ENCODE assay signal across 32 cellular contexts in genomic region chr6:164439331-164439730, GRCh38.
"Had no signal": no experiment of that assay in that cellular context is flagged by ENCODE, and none has a peak within 500 bp of the region (broad histone marks: within the 10 kb centered on the region; RNA-seq: fewer than 3 reads in every experiment).

No MANE protein-coding gene starts in this region.

- H3K36me3 ChIP-seq: MG63 had no signal

- H3K4me3 ChIP-seq: MG63 had no signal

- DNase-seq: Karpas-422, Kasumi-1, MG63, MM.1S, MV-4-11, NCI-H1092, NCI-H1092 treated with DMSO at 0.1 percent for 48 hours, NCI-H1105, NCI-H1105 treated with DMSO at 0.1 percent for 48 hours, NCI-H1417, NCI-H1417 treated with DMSO at 0.1 percent for 48 hours, NCI-H1436, NCI-H1436 treated with DMSO at 0.1 percent for 48 hours, NCI-H1694, NCI-H1694 treated with DMSO at 0.1 percent for 48 hours, NCI-H187, NCI-H187 treated with DMSO at 0.1 percent for 48 hours, NCI-H1930, NCI-H2029, NCI-H2029 treated with DMSO at 0.1 percent for 48 hours, NCI-H2081, NCI-H2081 treated with DMSO at 0.1 percent for 48 hours, NCI-H2107, NCI-H2171, NCI-H2171 treated with DMSO at 0.1 percent for 48 hours, NCI-H2227 treated with DMSO at 0.1 percent for 48 hours, NCI-H226, NCI-H345, NCI-H446, NCI-H446 treated with DMSO at 0.1 percent for 48 hours, NCI-H510A, NCI-H510A treated with DMSO at 0.1 percent for 48 hours had no signal

- H3K27me3 ChIP-seq: MG63 had no signal
